Comparison of ENCODE assay signal across 7 cellular contexts in genomic region chr4:47720787-47721186, GRCh38.
"Had no signal": no experiment of that assay in that cellular context is flagged by ENCODE, and none has a peak within 500 bp of the region (broad histone marks: within the 10 kb centered on the region; RNA-seq: fewer than 3 reads in every experiment).

No MANE protein-coding gene starts in this region.

- DNase-seq: GM23248, GOT3, H7, HFFc6, IMR-90 had no signal

- ATAC-seq: HCT116 had no signal

- FAIRE-seq: HTR-8/SVneo had no signal
